ENCODE assay signal across 20 cellular contexts in the genomic region with DNA sequence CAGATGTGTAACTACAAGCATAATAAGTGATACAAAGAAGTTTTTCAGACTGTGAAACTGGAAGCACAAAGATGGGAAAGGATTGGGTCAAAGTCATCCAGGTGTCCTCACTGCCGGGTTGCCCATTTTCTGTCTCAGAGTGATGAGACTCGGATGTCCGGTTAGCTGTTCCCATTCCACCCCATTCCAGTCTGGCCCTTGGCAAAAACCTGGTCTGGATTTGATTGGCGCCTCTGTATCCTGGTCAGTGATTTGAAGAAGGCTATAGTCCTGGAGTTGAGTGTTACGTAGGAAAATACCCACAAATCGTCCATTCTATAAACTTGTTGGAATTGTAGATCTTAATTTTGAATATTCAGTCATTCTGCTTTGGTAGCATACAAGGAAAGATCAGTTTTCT. TPM values are rescaled to one million over a fixed set of nuclear protein-coding genes. Genes with fewer than 3 reads are reported as not detected.
DNase-seq lines count a peak whose midpoint lies in the region; ATAC-seq and TF ChIP-seq lines count a peak whose summit lies in the region.
"Had no signal": no experiment of that assay in that cellular context is flagged by ENCODE, and none has a peak within 500 bp of the region (broad histone marks: within the 10 kb centered on the region; RNA-seq: fewer than 3 reads in every experiment).

No MANE protein-coding gene starts in this region.

- POLR2A ChIA-PET in activated CD8-positive, alpha-beta T cell treated with anti-CD3 and anti-CD28 coated beads for 36 hours (lab: Charles Lee): interaction anchor here (1.5 kb wide), 1 partner anchor 22 kb away, joined by 5 read pairs; no protein-coding TSS in a partner anchor
- POLR2A ChIA-PET in activated CD8-positive, alpha-beta T cell treated with anti-CD3 and anti-CD28 coated beads, Interleukin-2, amount 10 ng/mL, durations not matched to agents 7 days and 5 days (lab: Charles Lee): interaction anchor here (1.0 to 1.3 kb wide), 2 partner anchors 16 to 20 kb away, joined by 3 to 4 read pairs; a partner anchor contains a TSS

- CTCF ChIA-PET in activated CD8-positive, alpha-beta T cell treated with anti-CD3 and anti-CD28 coated beads for 36 hours (lab: Charles Lee): interaction anchor here (1.6 kb wide), 1 partner anchor 20 kb away, joined by 3 read pairs; a partner anchor contains a TSS
- CTCF ChIA-PET in activated CD8-positive, alpha-beta T cell treated with anti-CD3 and anti-CD28 coated beads, Interleukin-2, amount 10 ng/mL, durations not matched to agents 7 days and 5 days (lab: Charles Lee): no interaction called here

- H3K27me3 Mint-ChIP-seq in activated CD8-positive, alpha-beta T cell treated with anti-CD3 and anti-CD28 coated beads for 36 hours: no peaks in the 10 kb centered on the region
- H3K27me3 Mint-ChIP-seq in activated CD8-positive, alpha-beta T cell treated with anti-CD3 and anti-CD28 coated beads, Interleukin-2, amount 10 ng/mL, durations not matched to agents 7 days and 5 days (ENCODE audit: low read depth): no peaks in the 10 kb centered on the region
- H3K27me3 Mint-ChIP-seq in HFFc6 (ENCODE audit: insufficient read depth): peaks cover 1% of the 10 kb centered on the region
- no peaks in the 10 kb centered on the region for H3K27me3 Mint-ChIP-seq in dendritic cell treated with granulocyte-macrophage colony-stimulating factor and Interleukin-4, amounts not matched to agents 40 ng/mL and 50 ng/mL, for 4 days
- H3K27me3 Mint-ChIP-seq: IgD-negative memory B cell had no signal

- H3K9me3 Mint-ChIP-seq in activated CD8-positive, alpha-beta T cell treated with anti-CD3 and anti-CD28 coated beads for 36 hours: no peaks in the 10 kb centered on the region
- H3K9me3 Mint-ChIP-seq in activated CD8-positive, alpha-beta T cell treated with anti-CD3 and anti-CD28 coated beads, Interleukin-2, amount 10 ng/mL, durations not matched to agents 7 days and 5 days (ENCODE audit: insufficient read depth): no peaks in the 10 kb centered on the region
- no peaks in the 10 kb centered on the region for H3K9me3 Mint-ChIP-seq in HFFc6
- no peaks in the 10 kb centered on the region for H3K9me3 Mint-ChIP-seq in dendritic cell treated with granulocyte-macrophage colony-stimulating factor and Interleukin-4, amounts not matched to agents 40 ng/mL and 50 ng/mL, for 4 days
- H3K9me3 Mint-ChIP-seq: IgD-negative memory B cell had no signal

- H3K27ac ChIP-seq in sigmoid colon: no peak overlapping the region
- H3K27ac ChIP-seq: 22Rv1 had no signal

- no peaks in the 10 kb centered on the region for H3K9me3 ChIP-seq in sigmoid colon

- intact Hi-C loops in activated CD8-positive, alpha-beta T cell treated with anti-CD3 and anti-CD28 coated beads for 36 hours (cut with micrococcal nuclease): no loop called here
- intact Hi-C loops in dendritic cell treated with granulocyte-macrophage colony-stimulating factor and Interleukin-4, amounts not matched to agents 40 ng/mL and 50 ng/mL, for 4 days (cut with micrococcal nuclease): no loop called here
- intact Hi-C loops in sigmoid colon (cut with DNase I) (no loop called here), posterior vena cava (cut with DNase I) (no loop called here)

- peaks cover 60% of the 10 kb centered on the region for H3K36me3 Mint-ChIP-seq in activated CD8-positive, alpha-beta T cell treated with anti-CD3 and anti-CD28 coated beads for 36 hours (ENCODE audit: low read depth)
- peaks cover 60% of the 10 kb centered on the region for H3K36me3 Mint-ChIP-seq in activated CD8-positive, alpha-beta T cell treated with anti-CD3 and anti-CD28 coated beads, Interleukin-2, amount 10 ng/mL, durations not matched to agents 7 days and 5 days (ENCODE audit: low read depth)
- H3K36me3 Mint-ChIP-seq in HFFc6 (ENCODE audit: low read depth): peaks cover 43% of the 10 kb centered on the region
- peaks cover 88% of the 10 kb centered on the region for H3K36me3 Mint-ChIP-seq in dendritic cell treated with granulocyte-macrophage colony-stimulating factor and Interleukin-4, amounts not matched to agents 40 ng/mL and 50 ng/mL, for 4 days (ENCODE audit: low read depth)

- peaks cover 39 to 91% (median 63%) of the 10 kb centered on the region in 4 donors for H3K36me3 ChIP-seq in sigmoid colon

- TF ChIP-seq EP300 in sigmoid colon (IDR thresholded peaks at IDR 0.05): no peak

- no peak overlapping the region for H3K4me3 Mint-ChIP-seq in activated CD8-positive, alpha-beta T cell treated with anti-CD3 and anti-CD28 coated beads for 36 hours
- H3K4me3 Mint-ChIP-seq in activated CD8-positive, alpha-beta T cell treated with anti-CD3 and anti-CD28 coated beads, Interleukin-2, amount 10 ng/mL, durations not matched to agents 7 days and 5 days: no peak overlapping the region
- H3K4me3 Mint-ChIP-seq in HFFc6: no peak overlapping the region
- H3K4me3 Mint-ChIP-seq in dendritic cell treated with granulocyte-macrophage colony-stimulating factor and Interleukin-4, amounts not matched to agents 40 ng/mL and 50 ng/mL, for 4 days: no peak overlapping the region
- H3K4me3 Mint-ChIP-seq: IgD-negative memory B cell had no signal

- no peak for DNase-seq in activated CD8-positive, alpha-beta T cell treated with anti-CD3 and anti-CD28 coated beads for 36 hours
- DNase-seq in activated CD8-positive, alpha-beta T cell treated with anti-CD3 and anti-CD28 coated beads, Interleukin-2, amount 10 ng/mL, durations not matched to agents 7 days and 5 days: no peak
- DNase-seq in HFFc6 (no peak), sigmoid colon (peak; percentile 39), UCSD-AML1 (lab: John Stamatoyannopoulos, UW; ENCODE audit: unreplicated experiment) (no peak), posterior vena cava (ENCODE audit: low spot score) (no peak)
- DNase-seq: ACHN; DMS79; GOT3; NCI-H1105; NCI-H146; NCI-H2029; NCI-H345; NCI-H524; NCI-H774; NK-92 treated with Interleukin-12 subunit alpha and Interleukin-12 subunit beta, amount 100 ng/mL, for 24 hours had no signal

- peaks cover 13% of the 10 kb centered on the region for H3K4me1 Mint-ChIP-seq in activated CD8-positive, alpha-beta T cell treated with anti-CD3 and anti-CD28 coated beads for 36 hours (ENCODE audit: low read depth)
- peaks cover 3% of the 10 kb centered on the region for H3K4me1 Mint-ChIP-seq in activated CD8-positive, alpha-beta T cell treated with anti-CD3 and anti-CD28 coated beads, Interleukin-2, amount 10 ng/mL, durations not matched to agents 7 days and 5 days (ENCODE audit: low read depth)
- no peaks in the 10 kb centered on the region for H3K4me1 Mint-ChIP-seq in HFFc6 (ENCODE audit: low read depth)
- peaks cover 57% of the 10 kb centered on the region for H3K4me1 Mint-ChIP-seq in dendritic cell treated with granulocyte-macrophage colony-stimulating factor and Interleukin-4, amounts not matched to agents 40 ng/mL and 50 ng/mL, for 4 days (ENCODE audit: low read depth)

- no peak for TF ChIP-seq POLR2A in sigmoid colon (IDR thresholded peaks at IDR 0.05)

- 90 to 94% methylated on average over 6 of the region's 6 CpGs for WGBS in sigmoid colon, 2 donors

- H3K27me3 ChIP-seq in sigmoid colon: no peaks in the 10 kb centered on the region

- peak overlapping the region; percentile 49 for H3K27ac Mint-ChIP-seq in activated CD8-positive, alpha-beta T cell treated with anti-CD3 and anti-CD28 coated beads for 36 hours
- H3K27ac Mint-ChIP-seq in activated CD8-positive, alpha-beta T cell treated with anti-CD3 and anti-CD28 coated beads, Interleukin-2, amount 10 ng/mL, durations not matched to agents 7 days and 5 days: no peak overlapping the region
- H3K27ac Mint-ChIP-seq in HFFc6: 0 out of 2 replicates have a peak overlapping the region, but pooled peaks have one; percentile 1
- peak overlapping the region; percentile 70 for H3K27ac Mint-ChIP-seq in dendritic cell treated with granulocyte-macrophage colony-stimulating factor and Interleukin-4, amounts not matched to agents 40 ng/mL and 50 ng/mL, for 4 days
- H3K27ac Mint-ChIP-seq: IgD-negative memory B cell had no signal

- ATAC-seq in activated CD8-positive, alpha-beta T cell treated with anti-CD3 and anti-CD28 coated beads for 36 hours: no peak
- ATAC-seq in activated CD8-positive, alpha-beta T cell treated with anti-CD3 and anti-CD28 coated beads, Interleukin-2, amount 10 ng/mL, durations not matched to agents 7 days and 5 days: no peak
- no peak for ATAC-seq in GM21447 (IDR thresholded peaks at IDR 0.05; ENCODE audit: unreplicated experiment)

- no peak overlapping the region for H3K4me3 ChIP-seq in sigmoid colon

- no peaks in the 10 kb centered on the region for H3K4me1 ChIP-seq in sigmoid colon

- no peak for TF ChIP-seq CTCF in activated CD8-positive, alpha-beta T cell treated with anti-CD3 and anti-CD28 coated beads for 36 hours (IDR thresholded peaks at IDR 0.05)
- TF ChIP-seq CTCF in HFFc6 (IDR thresholded peaks at IDR 0.05) (no peak), sigmoid colon (IDR thresholded peaks at IDR 0.05) (no peak)

RNA-seq across cellular contexts. Expression of a gene that starts 19.9 kb away (rescaled TPM):
- 10 to 100 TPM; 27.8 to 30.3 TPM for total RNA-seq in activated CD8-positive, alpha-beta T cell treated with anti-CD3 and anti-CD28 coated beads for 36 hours
- 10 to 100 TPM; 42.1 to 43.7 TPM for total RNA-seq in activated CD8-positive, alpha-beta T cell treated with anti-CD3 and anti-CD28 coated beads, Interleukin-2, amount 10 ng/mL, durations not matched to agents 7 days and 5 days
- total RNA-seq in HFFc6 (2021; fragmentation: NEBNext Ultra II Directional; extraction: Animal tissue kit (Norgen Biotek cat#: 25700)): 10 to 100 TPM; 26.6 to 31.0 (median 27.7) TPM
- 10 to 100 TPM; 20.1 to 28.5 (median 23.7) TPM for total RNA-seq in sigmoid colon
- 10 to 100 TPM; 19.2 to 45.0 (median 23.8) TPM for polyA plus RNA-seq in sigmoid colon
- total RNA-seq in posterior vena cava: 10 to 100 TPM; 13.0 to 13.9 TPM

RNA-seq across cellular contexts. Expression of a gene that starts 29.4 kb away (rescaled TPM):
- total RNA-seq in activated CD8-positive, alpha-beta T cell treated with anti-CD3 and anti-CD28 coated beads for 36 hours: 10 to 100 TPM; 57.2 to 64.7 TPM
- total RNA-seq in activated CD8-positive, alpha-beta T cell treated with anti-CD3 and anti-CD28 coated beads, Interleukin-2, amount 10 ng/mL, durations not matched to agents 7 days and 5 days: 10 to 100 TPM; 75.2 to 76.0 TPM
- total RNA-seq in HFFc6 (2021; fragmentation: NEBNext Ultra II Directional; extraction: Animal tissue kit (Norgen Biotek cat#: 25700)): 10 to 100 TPM; 43.4 to 48.1 (median 45.9) TPM
- total RNA-seq in sigmoid colon (10 to 100 TPM; 13.2 to 39.1 (median 23.4) TPM), posterior vena cava (10 to 100 TPM; 41.4 to 44.9 TPM)
- polyA plus RNA-seq in sigmoid colon: 10 to 100 TPM in 1 of 3 donors, 1 to 10 TPM in 2; 2.4 to 37.3 (median 9.0) TPM

RNA-seq across cellular contexts. Expression of a gene that starts 33.5 kb away (rescaled TPM):
- total RNA-seq in activated CD8-positive, alpha-beta T cell treated with anti-CD3 and anti-CD28 coated beads for 36 hours: 1 to 10 TPM; 3.8 to 3.9 TPM
- 1 to 10 TPM; 4.4 to 4.8 TPM for total RNA-seq in activated CD8-positive, alpha-beta T cell treated with anti-CD3 and anti-CD28 coated beads, Interleukin-2, amount 10 ng/mL, durations not matched to agents 7 days and 5 days
- total RNA-seq in HFFc6 (2021; fragmentation: NEBNext Ultra II Directional; extraction: Animal tissue kit (Norgen Biotek cat#: 25700)): 1 to 10 TPM; 4.3 to 7.6 (median 5.1) TPM
- total RNA-seq in sigmoid colon: 1 to 10 TPM in 3 of 4 donors, under 1 TPM in 1; 0.82 to 2.8 (median 1.7) TPM
- 10 to 100 TPM in 1 of 3 donors, 1 to 10 TPM in 1, not detected in 1; 3.7 to 11.9 TPM for polyA plus RNA-seq in sigmoid colon
- total RNA-seq in posterior vena cava: 1 to 10 TPM; 1.2 TPM

RNA-seq across cellular contexts. Expression of a gene that starts 33.8 kb away (rescaled TPM):
- total RNA-seq in activated CD8-positive, alpha-beta T cell treated with anti-CD3 and anti-CD28 coated beads for 36 hours: 10 to 100 TPM; 63.2 to 68.1 TPM
- total RNA-seq in activated CD8-positive, alpha-beta T cell treated with anti-CD3 and anti-CD28 coated beads, Interleukin-2, amount 10 ng/mL, durations not matched to agents 7 days and 5 days: 100 to 1,000 TPM; 100 to 102 TPM
- total RNA-seq in HFFc6 (2021; fragmentation: NEBNext Ultra II Directional; extraction: Animal tissue kit (Norgen Biotek cat#: 25700)): 100 to 1,000 TPM in 5 of 6 experiments, 10 to 100 TPM in 1; 98.2 to 120 (median 104) TPM
- total RNA-seq in sigmoid colon (10 to 100 TPM; 48.1 to 53.9 (median 49.6) TPM), posterior vena cava (10 to 100 TPM; 60.9 to 66.5 TPM)
- polyA plus RNA-seq in sigmoid colon: 10 to 100 TPM; 34.8 to 79.3 (median 48.6) TPM

RNA-seq across cellular contexts. Expression of a gene that starts 58.7 kb away (rescaled TPM):
- total RNA-seq in activated CD8-positive, alpha-beta T cell treated with anti-CD3 and anti-CD28 coated beads for 36 hours: 1 to 10 TPM; 2.8 to 3.2 TPM
- 1 to 10 TPM; 1.7 to 1.9 TPM for total RNA-seq in activated CD8-positive, alpha-beta T cell treated with anti-CD3 and anti-CD28 coated beads, Interleukin-2, amount 10 ng/mL, durations not matched to agents 7 days and 5 days
- 10 to 100 TPM; 19.4 to 21.8 (median 21.0) TPM for total RNA-seq in HFFc6 (2021; fragmentation: NEBNext Ultra II Directional; extraction: Animal tissue kit (Norgen Biotek cat#: 25700))
- total RNA-seq in sigmoid colon (10 to 100 TPM in 2 of 4 donors, 1 to 10 TPM in 2; 8.4 to 12.1 (median 10.3) TPM), posterior vena cava (10 to 100 TPM; 10.1 to 11.2 TPM)
- polyA plus RNA-seq in sigmoid colon: 1 to 10 TPM; 3.0 to 6.9 (median 3.5) TPM
